Comparison of ENCODE assay signal across 14 cellular contexts in genomic region chr22:50199251-50199721, GRCh38. TPM values are rescaled to one million over a fixed set of nuclear protein-coding genes. Genes with fewer than 3 reads are reported as not detected.
DNase-seq lines count a peak whose midpoint lies in the region; ATAC-seq and TF ChIP-seq lines count a peak whose summit lies in the region.
"Had no signal": no experiment of that assay in that cellular context is flagged by ENCODE, and none has a peak within 500 bp of the region (broad histone marks: within the 10 kb centered on the region; RNA-seq: fewer than 3 reads in every experiment).

No MANE protein-coding gene starts in this region.

- POLR2A ChIA-PET in CD8-positive, alpha-beta T cell (lab: Charles Lee): interaction anchor here (1.0 kb wide), 1 partner anchor 12 kb away, joined by 3 read pairs; no protein-coding TSS in a partner anchor
- POLR2A ChIA-PET in IMR-90 (lab: Charles Lee; ENCODE audit: unreplicated experiment): no interaction called here

- peaks cover 15% of the 10 kb centered on the region for H3K4me1 Mint-ChIP-seq in CD8-positive, alpha-beta T cell (ENCODE audit: low read depth)
- H3K4me1 Mint-ChIP-seq in natural killer cell treated with Interleukin-12 subunit alpha and Interleukin-12 subunit beta and Interleukin-15 and Interleukin-18, amount 100 ng/mL, for 72 hours (ENCODE audit: low read depth in 2 of 2): peaks cover 5 to 6% of the 10 kb centered on the region in 2 donors

- no TSS peak for BruUV-seq in IMR-90 (replicated peaks; lab: Mats Ljungman, UMichigan)

- H4K8ac ChIP-seq in IMR-90 (ENCODE audit: low read depth in 2 of 2, low read length in 2 of 2): no peak overlapping the region

- no peaks in the 10 kb centered on the region for H3K9me3 Mint-ChIP-seq in CD8-positive, alpha-beta T cell
- H3K9me3 Mint-ChIP-seq in natural killer cell treated with Interleukin-12 subunit alpha and Interleukin-12 subunit beta and Interleukin-15 and Interleukin-18, amount 100 ng/mL, for 72 hours: no peaks in the 10 kb centered on the region

- no peak overlapping the region for H3K27ac ChIP-seq in CD8-positive, alpha-beta T cell (ENCODE audit: low read depth, low read length)
- H3K27ac ChIP-seq in IMR-90 (ENCODE audit: insufficient read depth, low read length) (no peak overlapping the region), caudate nucleus (ENCODE audit: low read depth, low read length) (peak overlapping the region; percentile 14), foreskin keratinocyte (no peak overlapping the region)
- H3K27ac ChIP-seq: brain microvascular endothelial cell had no signal

- no peak overlapping the region for H4K91ac ChIP-seq in IMR-90 (ENCODE audit: insufficient read depth, low read depth, low read length)

- H3K14ac ChIP-seq in IMR-90 (replicated peaks; ENCODE audit: low read depth, low read length): no peak overlapping the region

- H3K4me3 ChIP-seq in CD8-positive, alpha-beta T cell (ENCODE audit: low read depth, low read length): peak overlapping the region; percentile 68
- H3K4me3 ChIP-seq in IMR-90 (ENCODE audit: insufficient read depth, low read depth, low read length): no peak overlapping the region

- H3K4me1 ChIP-seq in CD8-positive, alpha-beta T cell (ENCODE audit: insufficient read depth, low read length): peaks cover 17% of the 10 kb centered on the region
- peaks cover 4% of the 10 kb centered on the region; the same call in 1 of the 2 replicates for H3K4me1 ChIP-seq in IMR-90 (ENCODE audit: control insufficient read depth, insufficient read depth, low read length)
- H3K4me1 ChIP-seq in foreskin keratinocyte: peaks cover 5% of the 10 kb centered on the region

- peaks cover 34% of the 10 kb centered on the region for H3K36me3 Mint-ChIP-seq in CD8-positive, alpha-beta T cell
- H3K36me3 Mint-ChIP-seq in natural killer cell treated with Interleukin-12 subunit alpha and Interleukin-12 subunit beta and Interleukin-15 and Interleukin-18, amount 100 ng/mL, for 72 hours: peaks cover 10% of the 10 kb centered on the region

- no peaks in the 10 kb centered on the region for H3K27me3 Mint-ChIP-seq in CD8-positive, alpha-beta T cell (ENCODE audit: low read depth)
- H3K27me3 Mint-ChIP-seq in natural killer cell treated with Interleukin-12 subunit alpha and Interleukin-12 subunit beta and Interleukin-15 and Interleukin-18, amount 100 ng/mL, for 72 hours: no peaks in the 10 kb centered on the region

- H3K4me2 ChIP-seq in IMR-90 (ENCODE audit: low read depth, low read length): no peak overlapping the region

- H3K4ac ChIP-seq in IMR-90 (ENCODE audit: low read depth, low read length): no peak overlapping the region

- H2AFZ ChIP-seq in IMR-90 (replicated peaks; ENCODE audit: low read length, poor library complexity): no peak overlapping the region

- no peak for TF ChIP-seq CTCF in CD8-positive, alpha-beta T cell (IDR thresholded peaks at IDR 0.05)
- no peak for TF ChIP-seq CTCF in IMR-90 (conservative IDR thresholded peaks at IDR 0.05; ENCODE audit: low read depth, low read length)
- no peak for TF ChIP-seq CTCF in foreskin keratinocyte (conservative IDR thresholded peaks at IDR 0.05)

- 86% methylated on average over 10 of the region's 18 CpGs; no CpG with 5 or more reads in 1 of the 2 experiments for WGBS in IMR-90 (ENCODE audit: extremely low coverage in 2 of 2, insufficient read length in 1 of 2), 2 experiments

- H3K9ac ChIP-seq in IMR-90 (ENCODE audit: low read depth, low read length): no peak overlapping the region

- no peak for TF ChIP-seq RAD21 in IMR-90 (IDR thresholded peaks at IDR 0.05; ENCODE audit: low read length)

- ATAC-seq in CD8-positive, alpha-beta T cell: no peak
- ATAC-seq in IMR-90 (ENCODE audit: low read depth): no peak
- no peak for ATAC-seq in natural killer cell treated with Interleukin-12 subunit alpha and Interleukin-12 subunit beta and Interleukin-15 and Interleukin-18, amount 100 ng/mL, for 72 hours
- ATAC-seq in foreskin keratinocyte: no peak

- peak overlapping the region; percentile 84 for H3K27ac Mint-ChIP-seq in CD8-positive, alpha-beta T cell
- peak overlapping the region in 1 of 2 donors; percentile 14 for H3K27ac Mint-ChIP-seq in natural killer cell treated with Interleukin-12 subunit alpha and Interleukin-12 subunit beta and Interleukin-15 and Interleukin-18, amount 100 ng/mL, for 72 hours

- H2BK120ac ChIP-seq in IMR-90 (ENCODE audit: low read depth, low read length): no peak overlapping the region

- no peaks in the 10 kb centered on the region for H3K9me3 ChIP-seq in CD8-positive, alpha-beta T cell (ENCODE audit: low read length)
- no peaks in the 10 kb centered on the region for H3K9me3 ChIP-seq in IMR-90 (ENCODE audit: control insufficient read depth, insufficient read depth, low read length)

- H4K20me1 ChIP-seq in IMR-90 (ENCODE audit: insufficient read depth, low read length): peaks cover 13% of the 10 kb centered on the region

- no peak overlapping the region for H3K18ac ChIP-seq in IMR-90 (ENCODE audit: low read depth, low read length)

- in situ Hi-C loops in IMR-90 (cut with MboI; ENCODE audit: low sequenced_read_pairs): no loop called here

- H3K9me1 ChIP-seq in IMR-90 (ENCODE audit: insufficient read depth, low read length): 0 out of 2 replicates have a peak, but pooled peaks cover 2% of the 10 kb centered on the region

- dilution Hi-C loops in IMR-90 (cut with HindIII; ENCODE audit: low sequenced_read_pairs, unreplicated experiment): no loop called here

- peaks cover 9% of the 10 kb centered on the region for H3K36me3 ChIP-seq in CD8-positive, alpha-beta T cell (ENCODE audit: insufficient read depth, low read length)
- H3K36me3 ChIP-seq in IMR-90 (ENCODE audit: control insufficient read depth, insufficient read depth, low read length): peaks cover 25% of the 10 kb centered on the region

- peak overlapping the region; percentile 75 for H3K4me3 Mint-ChIP-seq in CD8-positive, alpha-beta T cell
- H3K4me3 Mint-ChIP-seq in natural killer cell treated with Interleukin-12 subunit alpha and Interleukin-12 subunit beta and Interleukin-15 and Interleukin-18, amount 100 ng/mL, for 72 hours: peak overlapping the region; percentile 42

- no peaks in the 10 kb centered on the region for H3K27me3 ChIP-seq in CD8-positive, alpha-beta T cell (ENCODE audit: insufficient read depth, low read length)
- H3K27me3 ChIP-seq in IMR-90 (ENCODE audit: control insufficient read depth, insufficient read depth, low read length) (no peaks in the 10 kb centered on the region), foreskin keratinocyte (no peaks in the 10 kb centered on the region)
- H3K27me3 ChIP-seq: brain microvascular endothelial cell had no signal

- H2BK5ac ChIP-seq in IMR-90 (ENCODE audit: low read depth, low read length, poor library complexity, severe bottlenecking): no peak overlapping the region

- peaks cover 31 to 35% of the 10 kb centered on the region in 2 experiments for H3K79me1 ChIP-seq in IMR-90 (ENCODE audit: low read depth in 1 of 2, low read length in 2 of 2)

- no peak for TF ChIP-seq POLR2A in IMR-90 (IDR thresholded peaks at IDR 0.05; ENCODE audit: low read depth, low read length)

- intact Hi-C loops in CD8-positive, alpha-beta T cell (cut with DNase I, micrococcal nuclease): no loop called here
- intact Hi-C loops in IMR-90 (cut with micrococcal nuclease): no loop called here

- CTCF ChIA-PET in CD8-positive, alpha-beta T cell (lab: Charles Lee): no interaction called here
- CTCF ChIA-PET in IMR-90 (lab: Yijun Ruan, JAX): no interaction called here

- H2AK5ac ChIP-seq in IMR-90 (ENCODE audit: low read depth, low read length): no peak overlapping the region

- H4K5ac ChIP-seq in IMR-90 (ENCODE audit: low read depth, low read length): no peak overlapping the region

- no peak overlapping the region for H3K56ac ChIP-seq in IMR-90 (ENCODE audit: extremely low read depth, insufficient read depth, low read length)

- H2AK9ac ChIP-seq in IMR-90 (replicated peaks; ENCODE audit: low read depth, low read length, poor library complexity): peak overlapping the region; percentile 81

- no peak overlapping the region for H2BK20ac ChIP-seq in IMR-90 (ENCODE audit: low read depth, low read length)

- DNase-seq in CD8-positive, alpha-beta T cell: no peak
- DNase-seq in IMR-90: no peak
- DNase-seq in caudate nucleus (lab: John Stamatoyannopoulos, UW): peak in 13 of 61 donors; percentile 20 to 87 (median 48)
- DNase-seq in natural killer cell treated with Interleukin-12 subunit alpha and Interleukin-12 subunit beta and Interleukin-15 and Interleukin-18, amount 100 ng/mL, for 72 hours (ENCODE audit: low spot score): no peak
- no peak for DNase-seq in GF-D8 (lab: John Stamatoyannopoulos, UW)
- no peak for DNase-seq in foreskin keratinocyte
- no peak for DNase-seq in AG08395 (ENCODE audit: low spot score)
- no peak for DNase-seq in NCI-H510A (lab: John Stamatoyannopoulos, UW)
- DNase-seq: activated CD4-positive, CD25-positive, alpha-beta regulatory T cell treated with anti-CD3 and anti-CD28 coated beads, Interleukin-2, amount 50 U/mL, for 72 hours; brain microvascular endothelial cell; DMS153; GOT3; NCI-H1436 treated with DMSO at 0.1 percent for 48 hours; small intestine had no signal

- H2BK15ac ChIP-seq in IMR-90 (ENCODE audit: low read depth, low read length): no peak overlapping the region

- H3K23ac ChIP-seq in IMR-90 (ENCODE audit: low read depth, low read length): no peak overlapping the region

RNA-seq across cellular contexts. Expression of gene SELENOO, which starts 1.5 kb away (rescaled TPM):
- total RNA-seq in CD8-positive, alpha-beta T cell: 10 to 100 TPM; 32.7 to 34.6 TPM
- 10.3 and 10.4 TPM in 2 replicates for total RNA-seq in IMR-90 (2012; rRNA removed)
- 21.4 and 22.9 TPM in 2 replicates for polyA plus RNA-seq in IMR-90 (2012; rRNA removed)
- polyA plus RNA-seq in IMR-90 (2012; cell fraction: cytosol; rRNA removed): 16.7 and 25.0 TPM in 2 replicates
- polyA plus RNA-seq in IMR-90 (2012; cell fraction: nucleus; rRNA removed; ENCODE audit: low replicate concordance): 94.1 and 274 TPM in 2 replicates
- 10 to 100 TPM; 23.4 to 43.3 TPM for total RNA-seq in natural killer cell treated with Interleukin-12 subunit alpha and Interleukin-12 subunit beta and Interleukin-15 and Interleukin-18, amount 100 ng/mL, for 72 hours
- 28.9 and 29.6 TPM in 2 replicates for total RNA-seq in foreskin keratinocyte
- 34.8 and 38.3 TPM in 2 replicates for polyA plus RNA-seq in foreskin keratinocyte

RNA-seq across cellular contexts. Expression of gene TRABD, which starts 13.6 kb away (rescaled TPM):
- total RNA-seq in CD8-positive, alpha-beta T cell: 100 to 1,000 TPM; 178 to 187 TPM
- total RNA-seq in IMR-90 (2012; rRNA removed): 13.4 and 13.9 TPM in 2 replicates
- polyA plus RNA-seq in IMR-90 (2012; rRNA removed): 42.7 and 45.3 TPM in 2 replicates
- polyA plus RNA-seq in IMR-90 (2012; cell fraction: cytosol; rRNA removed): 32.3 and 48.5 TPM in 2 replicates
- 188 and 434 TPM in 2 replicates for polyA plus RNA-seq in IMR-90 (2012; cell fraction: nucleus; rRNA removed; ENCODE audit: low replicate concordance)
- total RNA-seq in natural killer cell treated with Interleukin-12 subunit alpha and Interleukin-12 subunit beta and Interleukin-15 and Interleukin-18, amount 100 ng/mL, for 72 hours: 100 to 1,000 TPM in 1 of 2 donors, 10 to 100 TPM in 1; 71.0 to 139 TPM
- 50.7 and 52.2 TPM in 2 replicates for total RNA-seq in foreskin keratinocyte
- polyA plus RNA-seq in foreskin keratinocyte: 63.7 and 64.5 TPM in 2 replicates

RNA-seq across cellular contexts. Expression of gene PANX2, which starts 28.8 kb away (rescaled TPM):
- total RNA-seq in CD8-positive, alpha-beta T cell: under 1 TPM in 1 of 2 experiments, not detected in 1; 0.16 TPM
- total RNA-seq in IMR-90 (2012; rRNA removed) (under 0.01 and 0.18 TPM in 2 replicates), foreskin keratinocyte (0.53 and 1.0 TPM in 2 replicates)
- polyA plus RNA-seq in IMR-90 (2012; rRNA removed) (1.3 and 1.7 TPM in 2 replicates), foreskin keratinocyte (0.85 and 1.8 TPM in 2 replicates)
- polyA plus RNA-seq in IMR-90 (2012; cell fraction: cytosol; rRNA removed): 1.6 and 3.8 TPM in 2 replicates
- 7.1 and 11.4 TPM in 2 replicates for polyA plus RNA-seq in IMR-90 (2012; cell fraction: nucleus; rRNA removed; ENCODE audit: low replicate concordance)
- total RNA-seq in natural killer cell treated with Interleukin-12 subunit alpha and Interleukin-12 subunit beta and Interleukin-15 and Interleukin-18, amount 100 ng/mL, for 72 hours: 1 to 10 TPM; 3.0 to 3.5 TPM

RNA-seq across cellular contexts. Expression of gene TUBGCP6, which starts 45.5 kb away (rescaled TPM):
- total RNA-seq in CD8-positive, alpha-beta T cell: 100 to 1,000 TPM; 121 to 122 TPM
- total RNA-seq in IMR-90 (2012; rRNA removed) (10.0 and 10.8 TPM in 2 replicates), foreskin keratinocyte (21.6 and 22.6 TPM in 2 replicates)
- polyA plus RNA-seq in IMR-90 (2012; rRNA removed) (28.6 and 30.9 TPM in 2 replicates), foreskin keratinocyte (12.9 and 13.4 TPM in 2 replicates)
- polyA plus RNA-seq in IMR-90 (2012; cell fraction: cytosol; rRNA removed): 7.5 and 13.6 TPM in 2 replicates
- 185 and 466 TPM in 2 replicates for polyA plus RNA-seq in IMR-90 (2012; cell fraction: nucleus; rRNA removed; ENCODE audit: low replicate concordance)
- total RNA-seq in natural killer cell treated with Interleukin-12 subunit alpha and Interleukin-12 subunit beta and Interleukin-15 and Interleukin-18, amount 100 ng/mL, for 72 hours: 10 to 100 TPM; 47.6 to 80.1 TPM

RNA-seq across cellular contexts. Expression of gene HDAC10, which starts 51.8 kb away (rescaled TPM):
- 10 to 100 TPM; 81.8 to 82.6 TPM for total RNA-seq in CD8-positive, alpha-beta T cell
- 3.6 and 3.9 TPM in 2 replicates for total RNA-seq in IMR-90 (2012; rRNA removed)
- polyA plus RNA-seq in IMR-90 (2012; rRNA removed): 35.2 and 35.7 TPM in 2 replicates
- 18.7 and 22.6 TPM in 2 replicates for polyA plus RNA-seq in IMR-90 (2012; cell fraction: cytosol; rRNA removed)
- polyA plus RNA-seq in IMR-90 (2012; cell fraction: nucleus; rRNA removed; ENCODE audit: low replicate concordance): 264 and 926 TPM in 2 replicates
- total RNA-seq in natural killer cell treated with Interleukin-12 subunit alpha and Interleukin-12 subunit beta and Interleukin-15 and Interleukin-18, amount 100 ng/mL, for 72 hours: 100 to 1,000 TPM in 1 of 2 donors, 10 to 100 TPM in 1; 54.5 to 113 TPM
- total RNA-seq in foreskin keratinocyte: 8.3 and 11.7 TPM in 2 replicates
- 12.7 and 14.0 TPM in 2 replicates for polyA plus RNA-seq in foreskin keratinocyte
